ENCODE assay signal across 11 cellular contexts in the genomic region with DNA sequence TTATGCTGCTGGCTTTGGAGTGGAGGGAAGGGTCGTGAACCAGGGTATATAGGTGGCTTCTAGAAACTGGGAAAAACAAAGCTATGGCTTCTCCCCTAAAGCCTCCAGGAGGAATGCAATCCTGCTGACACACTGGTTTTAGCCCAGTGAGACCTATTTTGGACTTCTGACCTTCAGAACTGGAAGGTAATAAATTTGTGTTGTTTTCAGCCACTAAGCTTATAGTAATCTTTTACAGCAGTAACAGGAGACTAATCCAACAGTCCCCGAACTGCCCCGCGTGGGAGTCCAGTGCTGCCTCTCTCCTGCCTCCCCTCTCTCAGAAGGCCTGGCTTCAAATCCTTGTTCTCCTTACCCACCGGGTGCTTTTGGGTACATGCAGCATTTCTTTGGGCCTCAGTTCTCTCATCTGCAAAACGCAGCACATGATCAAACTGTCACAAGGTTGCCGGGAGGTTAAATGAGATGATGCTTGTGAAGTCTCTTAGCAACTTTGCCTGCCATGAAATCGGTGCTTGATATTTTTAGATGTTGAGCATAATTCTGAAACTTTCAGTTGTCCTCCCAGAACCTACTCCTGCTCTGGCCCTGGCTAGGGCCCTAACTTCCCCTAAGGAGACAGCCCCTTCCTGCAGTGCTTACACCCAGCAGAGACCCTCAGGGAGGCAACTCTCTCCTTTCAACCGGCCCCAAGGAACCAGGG.
A peak's percentile ranks its signal among the peaks of the same experiment; 100 is the strongest.
DNase-seq lines count a peak whose midpoint lies in the region; ATAC-seq and TF ChIP-seq lines count a peak whose summit lies in the region.
"Had no signal": no experiment of that assay in that cellular context is flagged by ENCODE, and none has a peak within 500 bp of the region (broad histone marks: within the 10 kb centered on the region; RNA-seq: fewer than 3 reads in every experiment).

No MANE protein-coding gene starts in this region.

- CTCF ChIA-PET in CD4-positive, alpha-beta T cell (lab: Charles Lee), result no interaction called here

- peaks cover 43% of the 10 kb centered on the region for H3K4me1 Mint-ChIP-seq in endodermal cell
- no peaks in the 10 kb centered on the region for H3K4me1 Mint-ChIP-seq in activated T-cell treated with anti-CD3 and anti-CD28 coated beads, Interleukin-2, amount 50 U/mL, for 72 hours (ENCODE audit: low read depth)
- no peaks in the 10 kb centered on the region for H3K4me1 Mint-ChIP-seq in CD4-positive, alpha-beta T cell (ENCODE audit: low read depth)
- H3K4me1 Mint-ChIP-seq in osteocyte (ENCODE audit: unreplicated experiment), result peaks cover 13% of the 10 kb centered on the region

- H3K9ac ChIP-seq in endodermal cell (ENCODE audit: extremely low read depth, low read length, poor library complexity, severe bottlenecking), result peak overlapping the region; percentile 76

- POLR2A ChIA-PET in CD4-positive, alpha-beta T cell (lab: Charles Lee), result no interaction called here

- DNase-seq in GM10266 (ENCODE audit: extremely low spot score), result peak; percentile 53
- DNase-seq in endodermal cell, result no peak
- DNase-seq in activated T-cell treated with anti-CD3 and anti-CD28 coated beads, Interleukin-2, amount 50 U/mL, for 72 hours, result no peak
- DNase-seq in CD4-positive, alpha-beta T cell, result no peak
- DNase-seq in NCI-H2171 treated with DMSO at 0.1 percent for 48 hours (lab: John Stamatoyannopoulos, UW), result no peak
- no peak for DNase-seq in osteocyte (ENCODE audit: extremely low spot score, unreplicated experiment)
- DNase-seq: NCI-H1048, T1000 had no signal

- H3K27ac ChIP-seq in endodermal cell (ENCODE audit: low read depth, low read length), result no peak overlapping the region
- no peak overlapping the region for H3K27ac ChIP-seq in CD4-positive, alpha-beta T cell (ENCODE audit: low read depth, low read length)
- H3K27ac ChIP-seq: cardiac muscle cell had no signal

- H3K4me3 Mint-ChIP-seq in endodermal cell (peak overlapping the region; percentile 51), osteocyte (ENCODE audit: unreplicated experiment) (no peak overlapping the region)
- H3K4me3 Mint-ChIP-seq in activated T-cell treated with anti-CD3 and anti-CD28 coated beads, Interleukin-2, amount 50 U/mL, for 72 hours, result no peak overlapping the region
- no peak overlapping the region for H3K4me3 Mint-ChIP-seq in CD4-positive, alpha-beta T cell

- peaks cover 10% of the 10 kb centered on the region for H3K4me1 ChIP-seq in endodermal cell (ENCODE audit: control insufficient read depth, insufficient read depth, low read length)

- H3K9me3 ChIP-seq in endodermal cell (ENCODE audit: control insufficient read depth, low read length), result peaks cover 7% of the 10 kb centered on the region
- no peaks in the 10 kb centered on the region for H3K9me3 ChIP-seq in CD4-positive, alpha-beta T cell (ENCODE audit: control insufficient read depth, low read length)

- no peaks in the 10 kb centered on the region for H3K27me3 ChIP-seq in endodermal cell (ENCODE audit: control insufficient read depth, insufficient read depth, low read length, poor library complexity, severe bottlenecking)
- H3K27me3 ChIP-seq in CD4-positive, alpha-beta T cell (ENCODE audit: control insufficient read depth, insufficient read depth, low read length), result no peaks in the 10 kb centered on the region
- H3K27me3 ChIP-seq: cardiac muscle cell had no signal

- 78 to 91% methylated on average over 6 to 9 of the region's 9 CpGs for WGBS in endodermal cell (ENCODE audit: insufficient coverage in 1 of 2, insufficient read length in 1 of 2), 2 experiments

- peak overlapping the region; percentile 77 for H3K27ac Mint-ChIP-seq in endodermal cell
- H3K27ac Mint-ChIP-seq in activated T-cell treated with anti-CD3 and anti-CD28 coated beads, Interleukin-2, amount 50 U/mL, for 72 hours, result no peak overlapping the region
- H3K27ac Mint-ChIP-seq in CD4-positive, alpha-beta T cell, result no peak overlapping the region
- no peak overlapping the region for H3K27ac Mint-ChIP-seq in osteocyte (ENCODE audit: unreplicated experiment)

- H3K27me3 Mint-ChIP-seq in endodermal cell (ENCODE audit: insufficient read depth), result no peaks in the 10 kb centered on the region
- H3K27me3 Mint-ChIP-seq in activated T-cell treated with anti-CD3 and anti-CD28 coated beads, Interleukin-2, amount 50 U/mL, for 72 hours (ENCODE audit: low read depth), result no peaks in the 10 kb centered on the region
- H3K27me3 Mint-ChIP-seq in CD4-positive, alpha-beta T cell, result no peaks in the 10 kb centered on the region
- H3K27me3 Mint-ChIP-seq in osteocyte (ENCODE audit: unreplicated experiment), result no peaks in the 10 kb centered on the region

- ATAC-seq in GM21447 (IDR thresholded peaks at IDR 0.05; ENCODE audit: unreplicated experiment) (peak; percentile 40), HG03196 (IDR thresholded peaks at IDR 0.05; ENCODE audit: unreplicated experiment) (peak; percentile 40)
- ATAC-seq in activated T-cell treated with anti-CD3 and anti-CD28 coated beads, Interleukin-2, amount 50 U/mL, for 72 hours (replicated peaks in 1 of 2), result no peak
- ATAC-seq in CD4-positive, alpha-beta T cell (ENCODE audit: poor library complexity), result no peak

- peaks cover 18% of the 10 kb centered on the region for H3K36me3 Mint-ChIP-seq in endodermal cell (ENCODE audit: low read depth)
- no peaks in the 10 kb centered on the region for H3K36me3 Mint-ChIP-seq in activated T-cell treated with anti-CD3 and anti-CD28 coated beads, Interleukin-2, amount 50 U/mL, for 72 hours (ENCODE audit: insufficient read depth in 2 of 2)
- H3K36me3 Mint-ChIP-seq in CD4-positive, alpha-beta T cell (ENCODE audit: low read depth), result no peaks in the 10 kb centered on the region
- no peaks in the 10 kb centered on the region for H3K36me3 Mint-ChIP-seq in osteocyte (ENCODE audit: unreplicated experiment)

- peaks cover 17% of the 10 kb centered on the region for H3K36me3 ChIP-seq in endodermal cell (ENCODE audit: control insufficient read depth, insufficient read depth, low read length)
- H3K36me3 ChIP-seq: cardiac muscle cell had no signal

- H3K9me3 Mint-ChIP-seq in endodermal cell (no peaks in the 10 kb centered on the region), osteocyte (ENCODE audit: unreplicated experiment) (no peaks in the 10 kb centered on the region)
- no peaks in the 10 kb centered on the region for H3K9me3 Mint-ChIP-seq in activated T-cell treated with anti-CD3 and anti-CD28 coated beads, Interleukin-2, amount 50 U/mL, for 72 hours
- H3K9me3 Mint-ChIP-seq in CD4-positive, alpha-beta T cell, result no peaks in the 10 kb centered on the region

- TF ChIP-seq CTCF in GM10266 (IDR thresholded peaks at IDR 0.05; ENCODE audit: control insufficient read depth, insufficient read depth, low read depth, missing control alignments) (no peak), endodermal cell (conservative IDR thresholded peaks at IDR 0.05) (no peak), osteocyte (IDR thresholded peaks at IDR 0.05) (no peak)
- no peak for TF ChIP-seq CTCF in CD4-positive, alpha-beta T cell (IDR thresholded peaks at IDR 0.05)

- peak overlapping the region; percentile 72 for H3K4me3 ChIP-seq in endodermal cell (ENCODE audit: low read length)
- H3K4me3 ChIP-seq: cardiac muscle cell had no signal

- intact Hi-C loops in CD4-positive, alpha-beta T cell (cut with DNase I, micrococcal nuclease), result loop anchor here in 1 of 2 experiments (5.0 kb wide), 1 partner anchor 866 kb away; no protein-coding TSS in a partner anchor

Comparison
In these comparisons a context has a peak if more than half of its experiments do, and no peak if none do; other contexts are left out.
1. ATAC-seq: peak in GM21447 (single experiment) and HG03196 (single experiment); none in activated T-cell treated with anti-CD3 and anti-CD28 coated beads, Interleukin-2, amount 50 U/mL, for 72 hours (0 of 2) and CD4-positive, alpha-beta T cell (single experiment).